1 cellular context compared by ENCODE assay signal in the genomic region with DNA sequence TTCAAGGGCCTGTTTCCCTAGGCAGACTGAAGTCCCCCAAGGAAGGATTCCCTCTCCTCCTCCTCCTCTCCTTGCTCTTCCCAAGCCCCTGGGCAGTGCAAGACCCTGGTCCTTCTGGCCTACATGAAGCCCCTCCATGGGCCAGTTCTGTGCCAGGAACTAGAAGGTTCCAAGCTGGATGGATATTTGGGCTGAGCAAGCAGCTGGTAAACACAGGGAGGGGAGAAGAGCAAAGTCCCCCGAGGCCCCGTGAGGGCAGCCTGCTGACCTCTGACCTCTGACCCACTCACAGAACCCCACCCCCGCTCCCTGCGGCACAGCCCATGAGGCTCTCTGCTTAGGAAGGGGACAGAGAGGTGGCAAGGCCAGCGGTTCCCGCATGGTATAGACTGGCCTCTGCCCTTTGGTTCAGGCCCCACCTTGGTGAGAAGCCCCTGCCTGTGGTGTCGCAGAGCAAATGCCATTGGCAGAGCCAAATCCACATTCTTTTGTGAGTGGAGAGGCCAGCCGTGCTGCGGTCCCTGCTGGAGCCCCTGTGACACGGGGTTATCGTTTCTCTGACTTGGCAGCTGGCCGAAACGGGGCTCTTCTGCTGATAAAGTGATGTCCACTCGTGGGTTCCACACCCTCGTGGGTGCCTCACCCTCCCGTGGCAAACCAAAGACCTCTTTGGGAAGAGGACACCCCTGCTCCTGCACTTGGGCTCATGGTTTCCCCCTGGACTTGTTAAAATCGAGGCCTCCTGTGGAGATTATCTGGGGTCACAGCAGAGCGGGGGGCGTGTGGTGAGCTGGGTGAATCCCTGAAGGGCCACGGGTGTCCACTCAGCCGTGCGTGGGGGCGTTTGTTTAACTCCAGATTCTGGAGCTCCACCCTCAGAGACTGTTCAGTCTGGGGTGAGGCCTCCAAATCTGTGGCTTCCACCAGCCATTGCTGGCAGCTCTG.
TF ChIP-seq lines count a peak whose summit lies in the region.

No MANE protein-coding gene starts in this region.

TF ChIP-seq in HepG2, 621 proteins besides CTCF, POLR2A, EP300 and RAD21 (continued from another document and continues in another):
- TF ChIP-seq, protein P1, sequence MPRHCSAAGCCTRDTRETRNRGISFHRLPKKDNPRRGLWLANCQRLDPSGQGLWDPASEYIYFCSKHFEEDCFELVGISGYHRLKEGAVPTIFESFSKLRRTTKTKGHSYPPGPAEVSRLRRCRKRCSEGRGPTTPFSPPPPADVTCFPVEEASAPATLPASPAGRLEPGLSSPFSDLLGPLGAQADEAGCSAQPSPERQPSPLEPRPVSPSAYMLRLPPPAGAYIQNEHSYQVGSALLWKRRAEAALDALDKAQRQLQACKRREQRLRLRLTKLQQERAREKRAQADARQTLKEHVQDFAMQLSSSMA (CRISPR knock-in tag; IDR thresholded peaks at IDR 0.05), result peak; percentile 52; the same call in 1 of the 2 replicates
- TF ChIP-seq ERF (CRISPR knock-in tag; IDR thresholded peaks at IDR 0.05) (no peak), HDAC2 (CRISPR knock-in tag; IDR thresholded peaks at IDR 0.05) (peak; percentile 39; the same call in 1 of the 2 replicates), TOE1 (CRISPR knock-in tag; IDR thresholded peaks at IDR 0.05) (no peak), ZNF878 (CRISPR knock-in tag; IDR thresholded peaks at IDR 0.05) (0 out of 2 replicates have a peak, but pooled peaks have one; percentile 43), ELF4 (CRISPR knock-in tag; IDR thresholded peaks at IDR 0.05; ENCODE audit: borderline replicate concordance) (no peak), ZNF772 (CRISPR knock-in tag; IDR thresholded peaks at IDR 0.05) (peak; percentile 74; the same call in 1 of the 2 replicates), PAWR (CRISPR knock-in tag; IDR thresholded peaks at IDR 0.05; ENCODE audit: borderline replicate concordance) (no peak), XRCC5 (optimal IDR thresholded peaks at IDR 0.05; ENCODE audit: low read length) (peak; percentile 35), PHF8 (CRISPR knock-in tag; IDR thresholded peaks at IDR 0.05) (no peak), HOXA9 (CRISPR knock-in tag; IDR thresholded peaks at IDR 0.05; ENCODE audit: borderline replicate concordance) (0 out of 2 replicates have a peak, but pooled peaks have one; percentile 27), ZNF891 (CRISPR knock-in tag; IDR thresholded peaks at IDR 0.05) (peak; percentile 27; the same call in 1 of the 2 replicates), ZNF672 (CRISPR knock-in tag; IDR thresholded peaks at IDR 0.05) (no peak)
- TF ChIP-seq, protein P2, sequence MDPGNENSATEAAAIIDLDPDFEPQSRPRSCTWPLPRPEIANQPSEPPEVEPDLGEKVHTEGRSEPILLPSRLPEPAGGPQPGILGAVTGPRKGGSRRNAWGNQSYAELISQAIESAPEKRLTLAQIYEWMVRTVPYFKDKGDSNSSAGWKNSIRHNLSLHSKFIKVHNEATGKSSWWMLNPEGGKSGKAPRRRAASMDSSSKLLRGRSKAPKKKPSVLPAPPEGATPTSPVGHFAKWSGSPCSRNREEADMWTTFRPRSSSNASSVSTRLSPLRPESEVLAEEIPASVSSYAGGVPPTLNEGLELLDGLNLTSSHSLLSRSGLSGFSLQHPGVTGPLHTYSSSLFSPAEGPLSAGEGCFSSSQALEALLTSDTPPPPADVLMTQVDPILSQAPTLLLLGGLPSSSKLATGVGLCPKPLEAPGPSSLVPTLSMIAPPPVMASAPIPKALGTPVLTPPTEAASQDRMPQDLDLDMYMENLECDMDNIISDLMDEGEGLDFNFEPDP (CRISPR knock-in tag; conservative IDR thresholded peaks at IDR 0.05), result no peak
- TF ChIP-seq, protein P3, sequence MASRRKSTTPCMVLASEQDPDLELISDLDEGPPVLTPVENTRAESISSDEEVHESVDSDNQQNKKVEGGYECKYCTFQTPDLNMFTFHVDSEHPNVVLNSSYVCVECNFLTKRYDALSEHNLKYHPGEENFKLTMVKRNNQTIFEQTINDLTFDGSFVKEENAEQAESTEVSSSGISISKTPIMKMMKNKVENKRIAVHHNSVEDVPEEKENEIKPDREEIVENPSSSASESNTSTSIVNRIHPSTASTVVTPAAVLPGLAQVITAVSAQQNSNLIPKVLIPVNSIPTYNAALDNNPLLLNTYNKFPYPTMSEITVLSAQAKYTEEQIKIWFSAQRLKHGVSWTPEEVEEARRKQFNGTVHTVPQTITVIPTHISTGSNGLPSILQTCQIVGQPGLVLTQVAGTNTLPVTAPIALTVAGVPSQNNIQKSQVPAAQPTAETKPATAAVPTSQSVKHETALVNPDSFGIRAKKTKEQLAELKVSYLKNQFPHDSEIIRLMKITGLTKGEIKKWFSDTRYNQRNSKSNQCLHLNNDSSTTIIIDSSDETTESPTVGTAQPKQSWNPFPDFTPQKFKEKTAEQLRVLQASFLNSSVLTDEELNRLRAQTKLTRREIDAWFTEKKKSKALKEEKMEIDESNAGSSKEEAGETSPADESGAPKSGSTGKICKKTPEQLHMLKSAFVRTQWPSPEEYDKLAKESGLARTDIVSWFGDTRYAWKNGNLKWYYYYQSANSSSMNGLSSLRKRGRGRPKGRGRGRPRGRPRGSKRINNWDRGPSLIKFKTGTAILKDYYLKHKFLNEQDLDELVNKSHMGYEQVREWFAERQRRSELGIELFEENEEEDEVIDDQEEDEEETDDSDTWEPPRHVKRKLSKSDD (CRISPR knock-in tag; IDR thresholded peaks at IDR 0.05; ENCODE audit: low read depth), result no peak
- TF ChIP-seq, protein P4, sequence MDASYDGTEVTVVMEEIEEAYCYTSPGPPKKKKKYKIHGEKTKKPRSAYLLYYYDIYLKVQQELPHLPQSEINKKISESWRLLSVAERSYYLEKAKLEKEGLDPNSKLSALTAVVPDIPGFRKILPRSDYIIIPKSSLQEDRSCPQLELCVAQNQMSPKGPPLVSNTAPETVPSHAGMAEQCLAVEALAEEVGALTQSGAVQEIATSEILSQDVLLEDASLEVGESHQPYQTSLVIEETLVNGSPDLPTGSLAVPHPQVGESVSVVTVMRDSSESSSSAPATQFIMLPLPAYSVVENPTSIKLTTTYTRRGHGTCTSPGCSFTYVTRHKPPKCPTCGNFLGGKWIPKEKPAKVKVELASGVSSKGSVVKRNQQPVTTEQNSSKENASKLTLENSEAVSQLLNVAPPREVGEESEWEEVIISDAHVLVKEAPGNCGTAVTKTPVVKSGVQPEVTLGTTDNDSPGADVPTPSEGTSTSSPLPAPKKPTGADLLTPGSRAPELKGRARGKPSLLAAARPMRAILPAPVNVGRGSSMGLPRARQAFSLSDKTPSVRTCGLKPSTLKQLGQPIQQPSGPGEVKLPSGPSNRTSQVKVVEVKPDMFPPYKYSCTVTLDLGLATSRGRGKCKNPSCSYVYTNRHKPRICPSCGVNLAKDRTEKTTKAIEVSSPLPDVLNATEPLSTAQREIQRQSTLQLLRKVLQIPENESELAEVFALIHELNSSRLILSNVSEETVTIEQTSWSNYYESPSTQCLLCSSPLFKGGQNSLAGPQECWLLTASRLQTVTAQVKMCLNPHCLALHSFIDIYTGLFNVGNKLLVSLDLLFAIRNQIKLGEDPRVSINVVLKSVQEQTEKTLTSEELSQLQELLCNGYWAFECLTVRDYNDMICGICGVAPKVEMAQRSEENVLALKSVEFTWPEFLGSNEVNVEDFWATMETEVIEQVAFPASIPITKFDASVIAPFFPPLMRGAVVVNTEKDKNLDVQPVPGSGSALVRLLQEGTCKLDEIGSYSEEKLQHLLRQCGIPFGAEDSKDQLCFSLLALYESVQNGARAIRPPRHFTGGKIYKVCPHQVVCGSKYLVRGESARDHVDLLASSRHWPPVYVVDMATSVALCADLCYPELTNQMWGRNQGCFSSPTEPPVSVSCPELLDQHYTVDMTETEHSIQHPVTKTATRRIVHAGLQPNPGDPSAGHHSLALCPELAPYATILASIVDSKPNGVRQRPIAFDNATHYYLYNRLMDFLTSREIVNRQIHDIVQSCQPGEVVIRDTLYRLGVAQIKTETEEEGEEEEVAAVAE (CRISPR knock-in tag; IDR thresholded peaks at IDR 0.05; ENCODE audit: borderline replicate concordance), result no peak
- TF ChIP-seq, protein P5, sequence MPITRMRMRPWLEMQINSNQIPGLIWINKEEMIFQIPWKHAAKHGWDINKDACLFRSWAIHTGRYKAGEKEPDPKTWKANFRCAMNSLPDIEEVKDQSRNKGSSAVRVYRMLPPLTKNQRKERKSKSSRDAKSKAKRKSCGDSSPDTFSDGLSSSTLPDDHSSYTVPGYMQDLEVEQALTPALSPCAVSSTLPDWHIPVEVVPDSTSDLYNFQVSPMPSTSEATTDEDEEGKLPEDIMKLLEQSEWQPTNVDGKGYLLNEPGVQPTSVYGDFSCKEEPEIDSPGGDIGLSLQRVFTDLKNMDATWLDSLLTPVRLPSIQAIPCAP (CRISPR knock-in tag; IDR thresholded peaks at IDR 0.05; ENCODE audit: low read depth), result no peak
- TF ChIP-seq, protein P6, sequence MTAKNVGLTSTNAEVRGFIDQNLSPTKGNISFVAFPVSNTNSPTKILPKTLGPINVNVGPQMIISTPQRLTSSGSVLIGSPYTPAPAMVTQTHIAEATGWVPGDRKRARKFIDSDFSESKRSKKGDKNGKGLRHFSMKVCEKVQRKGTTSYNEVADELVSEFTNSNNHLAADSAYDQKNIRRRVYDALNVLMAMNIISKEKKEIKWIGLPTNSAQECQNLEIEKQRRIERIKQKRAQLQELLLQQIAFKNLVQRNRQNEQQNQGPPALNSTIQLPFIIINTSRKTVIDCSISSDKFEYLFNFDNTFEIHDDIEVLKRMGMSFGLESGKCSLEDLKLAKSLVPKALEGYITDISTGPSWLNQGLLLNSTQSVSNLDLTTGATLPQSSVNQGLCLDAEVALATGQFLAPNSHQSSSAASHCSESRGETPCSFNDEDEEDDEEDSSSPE (CRISPR knock-in tag; IDR thresholded peaks at IDR 0.05), result no peak
- TF ChIP-seq, protein P7, sequence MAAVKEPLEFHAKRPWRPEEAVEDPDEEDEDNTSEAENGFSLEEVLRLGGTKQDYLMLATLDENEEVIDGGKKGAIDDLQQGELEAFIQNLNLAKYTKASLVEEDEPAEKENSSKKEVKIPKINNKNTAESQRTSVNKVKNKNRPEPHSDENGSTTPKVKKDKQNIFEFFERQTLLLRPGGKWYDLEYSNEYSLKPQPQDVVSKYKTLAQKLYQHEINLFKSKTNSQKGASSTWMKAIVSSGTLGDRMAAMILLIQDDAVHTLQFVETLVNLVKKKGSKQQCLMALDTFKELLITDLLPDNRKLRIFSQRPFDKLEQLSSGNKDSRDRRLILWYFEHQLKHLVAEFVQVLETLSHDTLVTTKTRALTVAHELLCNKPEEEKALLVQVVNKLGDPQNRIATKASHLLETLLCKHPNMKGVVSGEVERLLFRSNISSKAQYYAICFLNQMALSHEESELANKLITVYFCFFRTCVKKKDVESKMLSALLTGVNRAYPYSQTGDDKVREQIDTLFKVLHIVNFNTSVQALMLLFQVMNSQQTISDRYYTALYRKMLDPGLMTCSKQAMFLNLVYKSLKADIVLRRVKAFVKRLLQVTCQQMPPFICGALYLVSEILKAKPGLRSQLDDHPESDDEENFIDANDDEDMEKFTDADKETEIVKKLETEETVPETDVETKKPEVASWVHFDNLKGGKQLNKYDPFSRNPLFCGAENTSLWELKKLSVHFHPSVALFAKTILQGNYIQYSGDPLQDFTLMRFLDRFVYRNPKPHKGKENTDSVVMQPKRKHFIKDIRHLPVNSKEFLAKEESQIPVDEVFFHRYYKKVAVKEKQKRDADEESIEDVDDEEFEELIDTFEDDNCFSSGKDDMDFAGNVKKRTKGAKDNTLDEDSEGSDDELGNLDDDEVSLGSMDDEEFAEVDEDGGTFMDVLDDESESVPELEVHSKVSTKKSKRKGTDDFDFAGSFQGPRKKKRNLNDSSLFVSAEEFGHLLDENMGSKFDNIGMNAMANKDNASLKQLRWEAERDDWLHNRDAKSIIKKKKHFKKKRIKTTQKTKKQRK (IDR thresholded peaks at IDR 0.05; ENCODE audit: low read length), result no peak
- TF ChIP-seq, protein P8, sequence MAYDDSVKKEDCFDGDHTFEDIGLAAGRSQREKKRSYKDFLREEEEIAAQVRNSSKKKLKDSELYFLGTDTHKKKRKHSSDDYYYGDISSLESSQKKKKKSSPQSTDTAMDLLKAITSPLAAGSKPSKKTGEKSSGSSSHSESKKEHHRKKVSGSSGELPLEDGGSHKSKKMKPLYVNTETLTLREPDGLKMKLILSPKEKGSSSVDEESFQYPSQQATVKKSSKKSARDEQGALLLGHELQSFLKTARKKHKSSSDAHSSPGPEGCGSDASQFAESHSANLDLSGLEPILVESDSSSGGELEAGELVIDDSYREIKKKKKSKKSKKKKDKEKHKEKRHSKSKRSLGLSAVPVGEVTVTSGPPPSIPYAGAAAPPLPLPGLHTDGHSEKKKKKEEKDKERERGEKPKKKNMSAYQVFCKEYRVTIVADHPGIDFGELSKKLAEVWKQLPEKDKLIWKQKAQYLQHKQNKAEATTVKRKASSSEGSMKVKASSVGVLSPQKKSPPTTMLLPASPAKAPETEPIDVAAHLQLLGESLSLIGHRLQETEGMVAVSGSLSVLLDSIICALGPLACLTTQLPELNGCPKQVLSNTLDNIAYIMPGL (CRISPR knock-in tag; IDR thresholded peaks at IDR 0.05; ENCODE audit: borderline replicate concordance in 1 of 2, low read depth in 1 of 2), result no peak
- TF ChIP-seq, protein P9, sequence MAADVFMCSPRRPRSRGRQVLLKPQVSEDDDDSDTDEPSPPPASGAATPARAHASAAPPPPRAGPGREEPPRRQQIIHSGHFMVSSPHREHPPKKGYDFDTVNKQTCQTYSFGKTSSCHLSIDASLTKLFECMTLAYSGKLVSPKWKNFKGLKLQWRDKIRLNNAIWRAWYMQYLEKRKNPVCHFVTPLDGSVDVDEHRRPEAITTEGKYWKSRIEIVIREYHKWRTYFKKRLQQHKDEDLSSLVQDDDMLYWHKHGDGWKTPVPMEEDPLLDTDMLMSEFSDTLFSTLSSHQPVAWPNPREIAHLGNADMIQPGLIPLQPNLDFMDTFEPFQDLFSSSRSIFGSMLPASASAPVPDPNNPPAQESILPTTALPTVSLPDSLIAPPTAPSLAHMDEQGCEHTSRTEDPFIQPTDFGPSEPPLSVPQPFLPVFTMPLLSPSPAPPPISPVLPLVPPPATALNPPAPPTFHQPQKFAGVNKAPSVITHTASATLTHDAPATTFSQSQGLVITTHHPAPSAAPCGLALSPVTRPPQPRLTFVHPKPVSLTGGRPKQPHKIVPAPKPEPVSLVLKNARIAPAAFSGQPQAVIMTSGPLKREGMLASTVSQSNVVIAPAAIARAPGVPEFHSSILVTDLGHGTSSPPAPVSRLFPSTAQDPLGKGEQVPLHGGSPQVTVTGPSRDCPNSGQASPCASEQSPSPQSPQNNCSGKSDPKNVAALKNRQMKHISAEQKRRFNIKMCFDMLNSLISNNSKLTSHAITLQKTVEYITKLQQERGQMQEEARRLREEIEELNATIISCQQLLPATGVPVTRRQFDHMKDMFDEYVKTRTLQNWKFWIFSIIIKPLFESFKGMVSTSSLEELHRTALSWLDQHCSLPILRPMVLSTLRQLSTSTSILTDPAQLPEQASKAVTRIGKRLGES (CRISPR knock-in tag; IDR thresholded peaks at IDR 0.05; ENCODE audit: borderline replicate concordance), result no peak
